In the genomic region with DNA sequence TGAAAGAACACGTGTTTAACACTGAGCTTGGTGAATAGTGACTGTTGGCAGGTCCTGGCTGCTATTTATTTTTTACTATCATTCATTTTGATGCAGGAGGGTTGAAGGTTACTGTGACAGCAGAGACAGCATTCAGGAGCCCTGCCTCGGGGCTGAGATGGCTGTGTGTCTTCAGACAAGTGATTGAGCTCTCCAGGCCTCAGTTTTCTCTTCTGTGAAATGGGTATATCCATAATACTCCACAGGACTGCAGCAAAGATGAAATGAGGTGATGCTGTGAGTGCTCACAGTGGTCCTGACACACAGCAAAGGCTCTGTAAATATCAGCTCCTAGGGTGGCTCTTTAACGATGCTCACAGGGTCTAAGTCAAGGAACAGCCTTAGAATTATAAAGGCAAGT, we compare ENCODE assay signal across 2 cellular contexts.
TF ChIP-seq lines count a peak whose summit lies in the region.

No MANE protein-coding gene starts in this region.

TF ChIP-seq in K562, 482 proteins besides CTCF, POLR2A, EP300 and RAD21:
- TF ChIP-seq RBM25 (IDR thresholded peaks at IDR 0.05; ENCODE audit: low read depth, low read length, severe bottlenecking) (peak; percentile 57), BRD9 (IDR thresholded peaks at IDR 0.05; ENCODE audit: low read depth, partially characterized antibody) (no peak), PHF20 (IDR thresholded peaks at IDR 0.05; ENCODE audit: partially characterized antibody) (no peak)
TF ChIP-seq in K562: peak in this region for 1.

TF ChIP-seq in H1, 55 proteins besides CTCF, POLR2A, EP300 and RAD21:
- TF ChIP-seq BCL11A (IDR thresholded peaks at IDR 0.05; ENCODE audit: low read depth in 2 of 2, low read length in 2 of 2) = no peak
- peak; percentile 78 for TF ChIP-seq KDM1A (IDR thresholded peaks at IDR 0.05; ENCODE audit: borderline replicate concordance, low read length)
- TF ChIP-seq JUN (IDR thresholded peaks at IDR 0.05; ENCODE audit: low read depth, low read length) = no peak
- TF ChIP-seq ASH2L (IDR thresholded peaks at IDR 0.05; ENCODE audit: low read length) = no peak
- no peak for TF ChIP-seq CTBP2 (IDR thresholded peaks at IDR 0.05; ENCODE audit: borderline replicate concordance, insufficient read depth, insufficient read length, low read length)
- TF ChIP-seq BRCA1 (IDR thresholded peaks at IDR 0.05; ENCODE audit: low read depth, low read length) = no peak
